In the genomic region with DNA sequence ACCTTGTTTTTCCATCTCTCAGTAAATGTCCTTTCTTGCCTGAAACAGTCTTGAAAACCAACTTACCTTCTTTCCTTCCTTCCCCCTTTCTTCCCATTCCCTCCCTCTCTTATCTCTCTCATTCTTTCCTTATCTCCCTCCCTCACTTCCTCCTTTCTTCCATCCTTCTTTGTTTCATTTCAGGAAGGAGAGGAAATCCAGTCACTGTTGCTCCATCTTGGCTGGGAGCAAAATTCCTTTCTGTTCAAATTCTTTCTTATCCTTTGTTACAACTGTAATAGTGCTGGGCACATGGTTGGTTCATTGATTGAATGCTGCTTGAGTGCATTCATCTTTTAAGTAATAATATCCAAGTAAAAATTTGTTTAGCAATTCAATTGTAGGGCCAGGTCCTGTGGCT, we compare ENCODE assay signal across 35 cellular contexts. TPM values are rescaled to one million over a fixed set of nuclear protein-coding genes. Genes with fewer than 3 reads are reported as not detected.
"Had no signal": no experiment of that assay in that cellular context is flagged by ENCODE, and none has a peak within 500 bp of the region (broad histone marks: within the 10 kb centered on the region; RNA-seq: fewer than 3 reads in every experiment).

No MANE protein-coding gene starts in this region.

- H3K9me3 Mint-ChIP-seq: naive B cell; natural killer cell treated with Interleukin-12 subunit alpha and Interleukin-12 subunit beta and Interleukin-15 and Interleukin-18, amount 100 ng/mL, for 72 hours; neural crest cell; stimulated activated effector memory CD8-positive, alpha-beta T cell treated with anti-CD3 and anti-CD28 coated beads, Interleukin-12 subunit alpha, Interleukin-12 subunit beta, amount 100 ng/mL, for 72 hours; type B pancreatic cell had no signal

- H3K4me1 Mint-ChIP-seq: naive B cell; stimulated activated effector memory CD8-positive, alpha-beta T cell treated with anti-CD3 and anti-CD28 coated beads, Interleukin-12 subunit alpha, Interleukin-12 subunit beta, amount 100 ng/mL, for 72 hours had no signal

- H3K9me3 ChIP-seq: esophagus muscularis mucosa, gastrocnemius medialis, heart right ventricle, left lung, mucosa of descending colon, ovary, psoas muscle, sigmoid colon, testis, tibial artery had no signal

- H3K4me3 Mint-ChIP-seq: mesothelial cell of epicardium; naive B cell; natural killer cell treated with Interleukin-12 subunit alpha and Interleukin-12 subunit beta and Interleukin-15 and Interleukin-18, amount 100 ng/mL, for 72 hours; neural crest cell; stimulated activated effector memory CD8-positive, alpha-beta T cell treated with anti-CD3 and anti-CD28 coated beads, Interleukin-12 subunit alpha, Interleukin-12 subunit beta, amount 100 ng/mL, for 72 hours; type B pancreatic cell had no signal

- H3K36me3 ChIP-seq: esophagus muscularis mucosa, gastrocnemius medialis, heart right ventricle, left lung, ovary, sigmoid colon, tibial artery had no signal

- H3K36me3 Mint-ChIP-seq: mesothelial cell of epicardium; naive B cell; natural killer cell treated with Interleukin-12 subunit alpha and Interleukin-12 subunit beta and Interleukin-15 and Interleukin-18, amount 100 ng/mL, for 72 hours; stimulated activated effector memory CD8-positive, alpha-beta T cell treated with anti-CD3 and anti-CD28 coated beads, Interleukin-12 subunit alpha, Interleukin-12 subunit beta, amount 100 ng/mL, for 72 hours; type B pancreatic cell had no signal

- H3K27me3 Mint-ChIP-seq: type B pancreatic cell had no signal

- H3K27ac Mint-ChIP-seq: mesothelial cell of epicardium; natural killer cell treated with Interleukin-12 subunit alpha and Interleukin-12 subunit beta and Interleukin-15 and Interleukin-18, amount 100 ng/mL, for 72 hours; stimulated activated effector memory CD8-positive, alpha-beta T cell treated with anti-CD3 and anti-CD28 coated beads, Interleukin-12 subunit alpha, Interleukin-12 subunit beta, amount 100 ng/mL, for 72 hours; type B pancreatic cell had no signal

- H3K4me1 ChIP-seq: left lung, psoas muscle, sigmoid colon, testis had no signal

- H3K27ac ChIP-seq: epithelial cell of prostate, esophagus muscularis mucosa, gastrocnemius medialis, heart right ventricle, left lung, ovary, psoas muscle, sigmoid colon, testis, tibial artery had no signal

- ATAC-seq: gastrocnemius medialis; heart right ventricle; left cardiac atrium; left lung; mucosa of descending colon; natural killer cell treated with Interleukin-12 subunit alpha and Interleukin-12 subunit beta and Interleukin-15 and Interleukin-18, amount 100 ng/mL, for 72 hours; psoas muscle; right cardiac atrium; stimulated activated effector memory CD8-positive, alpha-beta T cell treated with anti-CD3 and anti-CD28 coated beads, Interleukin-12 subunit alpha, Interleukin-12 subunit beta, amount 100 ng/mL, for 72 hours; stimulated activated naive CD8-positive, alpha-beta T cell treated with anti-CD3 and anti-CD28 coated beads, Interleukin-15, Interleukin-2, amounts not matched to agents 100 U/mL and 50 U/mL, for 24 hours had no signal

- FAIRE-seq: islet of Langerhans had no signal

- H3K27me3 ChIP-seq: esophagus muscularis mucosa, gastrocnemius medialis, heart right ventricle, left lung, ovary, sigmoid colon, testis, tibial artery had no signal

- H3K4me3 ChIP-seq: esophagus muscularis mucosa, gastrocnemius medialis, heart right ventricle, left lung, mucosa of descending colon, ovary, psoas muscle, sigmoid colon, testis, tibial artery had no signal

- DNase-seq: cerebellar nuclear complex; cortex of kidney; effector CD4-positive, alpha-beta T cell; foreskin fibroblast; gastrocnemius medialis; heart right ventricle; hippocampal formation; left cardiac atrium; left lung; mesenchymal stem cell; mucosa of descending colon; naive B cell; nucleus accumbens; ovary; posterior cingulate gyrus; psoas muscle; right cardiac atrium; sigmoid colon; stimulated activated CD4-positive, alpha-beta T cell treated with anti-CD3 and anti-CD28 coated beads, Interleukin-2, amount 100 ng/mL, for 24 hours; stimulated activated CD4-positive, alpha-beta T cell treated with anti-CD3 and anti-CD28 coated beads, Interleukin-4, amount 100 ng/mL, for 24 hours; stimulated activated naive CD8-positive, alpha-beta T cell treated with anti-CD3 and anti-CD28 coated beads, Interleukin-15, Interleukin-2, amounts not matched to agents 100 U/mL and 50 U/mL, for 24 hours; substantia nigra; testis; tibial artery had no signal

RNA-seq across cellular contexts. Expression of a gene that starts 17.4 kb away (rescaled TPM):
- total RNA-seq: heart right ventricle; kidney epithelial cell; left cardiac atrium; lung microvascular endothelial cell; mucosa of descending colon; natural killer cell treated with Interleukin-12 subunit alpha and Interleukin-12 subunit beta and Interleukin-15 and Interleukin-18, amount 100 ng/mL, for 72 hours; neural crest cell; psoas muscle; right cardiac atrium; skeletal muscle tissue had no signal
- polyA plus RNA-seq: sigmoid colon had no signal
